21 cellular contexts compared by ENCODE assay signal in the genomic region with DNA sequence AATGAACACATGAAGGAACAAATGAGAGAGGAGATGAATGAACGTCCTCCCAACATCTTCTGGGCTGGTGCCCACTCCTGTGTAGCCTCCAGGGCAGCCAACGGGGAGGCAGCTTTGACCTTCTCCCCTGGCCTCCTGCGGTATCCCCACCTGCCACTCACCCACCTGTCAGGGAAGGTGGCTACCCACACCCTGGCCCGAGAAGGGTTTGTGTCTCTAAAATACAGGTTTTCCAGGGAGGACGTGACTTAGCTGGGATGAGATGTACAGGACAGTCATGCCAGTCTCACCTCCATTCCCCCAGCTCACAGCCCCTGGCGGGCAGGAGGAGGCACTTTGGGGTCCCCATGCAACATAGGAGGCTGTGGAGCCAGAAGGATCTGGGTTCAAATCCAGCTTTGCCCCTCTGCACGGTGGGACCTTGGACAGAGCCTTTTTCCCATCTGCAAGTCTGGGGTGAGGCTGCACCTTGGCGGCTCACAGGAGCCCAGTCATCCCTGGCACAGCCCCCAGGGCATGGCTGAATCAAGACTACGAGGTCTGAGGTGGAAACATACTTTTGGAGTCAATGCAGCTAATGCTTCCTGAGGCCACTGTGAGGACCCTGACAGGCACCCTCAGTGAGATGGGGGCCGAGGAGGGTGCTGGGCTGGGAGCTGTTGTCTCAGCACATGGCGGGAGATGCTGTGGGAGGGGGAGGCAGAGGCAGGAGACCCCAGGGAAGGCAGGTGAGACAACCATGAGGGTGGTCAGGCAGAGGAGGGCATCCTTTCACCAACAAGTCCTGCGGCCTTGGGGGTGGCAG. TPM values are rescaled to one million over a fixed set of nuclear protein-coding genes. Genes with fewer than 3 reads are reported as not detected.
DNase-seq lines count a peak whose midpoint lies in the region; ATAC-seq and TF ChIP-seq lines count a peak whose summit lies in the region.
"Had no signal": no experiment of that assay in that cellular context is flagged by ENCODE, and none has a peak within 500 bp of the region (broad histone marks: within the 10 kb centered on the region; RNA-seq: fewer than 3 reads in every experiment).

No MANE protein-coding gene starts in this region.

- no peak overlapping the region for H3K4me3 Mint-ChIP-seq in chondrocyte (ENCODE audit: unreplicated experiment)
- no peak overlapping the region for H3K4me3 Mint-ChIP-seq in stimulated activated effector memory CD8-positive, alpha-beta T cell treated with anti-CD3 and anti-CD28 coated beads, Interleukin-12 subunit alpha, Interleukin-12 subunit beta, amount 100 ng/mL, for 72 hours
- H3K4me3 Mint-ChIP-seq: activated CD8-positive, alpha-beta T cell treated with anti-CD3 and anti-CD28 coated beads for 36 hours; activated naive CD8-positive, alpha-beta T cell; activated T-cell treated with anti-CD3 and anti-CD28 coated beads, Interleukin-2, amount 50 U/mL, for 4 hours; nephron; WTC11 had no signal

- H3K27ac ChIP-seq in GM23248: no peak overlapping the region
- no peak overlapping the region for H3K27ac ChIP-seq in mesenchymal stem cell (ENCODE audit: low read length, poor library complexity, severe bottlenecking)
- H3K27ac ChIP-seq in Karpas-422 (ENCODE audit: low read length): no peak overlapping the region
- H3K27ac ChIP-seq: SJSA1 had no signal

- H3K79me1 ChIP-seq in mesenchymal stem cell (replicated peaks; ENCODE audit: low read length, poor library complexity, severe bottlenecking): no peaks in the 10 kb centered on the region

- no peak overlapping the region for H3K27ac Mint-ChIP-seq in chondrocyte (ENCODE audit: unreplicated experiment)
- peak overlapping the region; percentile 36 for H3K27ac Mint-ChIP-seq in stimulated activated effector memory CD8-positive, alpha-beta T cell treated with anti-CD3 and anti-CD28 coated beads, Interleukin-12 subunit alpha, Interleukin-12 subunit beta, amount 100 ng/mL, for 72 hours
- H3K27ac Mint-ChIP-seq: activated CD8-positive, alpha-beta T cell treated with anti-CD3 and anti-CD28 coated beads for 36 hours; activated naive CD8-positive, alpha-beta T cell had no signal

- peaks cover 14% of the 10 kb centered on the region; the same call in 1 of the 2 replicates for H3F3A ChIP-seq in GM23248 (ENCODE audit: insufficient read depth)

- no peak overlapping the region for H3K4ac ChIP-seq in mesenchymal stem cell (ENCODE audit: low read depth in 1 of 2, low read length in 2 of 2)

- no peaks in the 10 kb centered on the region for H3K9me2 ChIP-seq in GM23248 (ENCODE audit: insufficient read depth)
- no peaks in the 10 kb centered on the region for H3K9me2 ChIP-seq in Karpas-422 (replicated peaks; ENCODE audit: insufficient read depth, low read length)

- no peak overlapping the region for H3K14ac ChIP-seq in mesenchymal stem cell (ENCODE audit: low read length in 2 of 2)

- in situ Hi-C loops in GM23248 (cut with MboI): no loop called here

- peaks cover 48% of the 10 kb centered on the region for H3K4me1 Mint-ChIP-seq in chondrocyte (ENCODE audit: low read depth)
- H3K4me1 Mint-ChIP-seq in stimulated activated effector memory CD8-positive, alpha-beta T cell treated with anti-CD3 and anti-CD28 coated beads, Interleukin-12 subunit alpha, Interleukin-12 subunit beta, amount 100 ng/mL, for 72 hours: peaks cover 32% of the 10 kb centered on the region

- H3K4me1 ChIP-seq in GM23248 (ENCODE audit: insufficient read depth) (peaks cover 19% of the 10 kb centered on the region), mesenchymal stem cell (ENCODE audit: control insufficient read depth, insufficient read depth, low read depth, low read length) (peaks cover 52% of the 10 kb centered on the region), Karpas-422 (ENCODE audit: low read length) (peaks cover 3% of the 10 kb centered on the region)

- H3K27me3 Mint-ChIP-seq in chondrocyte (ENCODE audit: low read depth): no peaks in the 10 kb centered on the region
- H3K27me3 Mint-ChIP-seq: activated CD8-positive, alpha-beta T cell treated with anti-CD3 and anti-CD28 coated beads for 36 hours had no signal

- DNase-seq in GM23248 (no peak), chondrocyte (ENCODE audit: low spot score) (peak; percentile 70), mesenchymal stem cell (no peak), COLO829 (ENCODE audit: low spot score) (no peak), SW 1271 (lab: John Stamatoyannopoulos, UW) (no peak), DMS53 treated with DMSO at 0.1 percent for 48 hours (lab: John Stamatoyannopoulos, UW; ENCODE audit: unreplicated experiment) (no peak), Karpas-422 (no peak)
- no peak for DNase-seq in stimulated activated effector memory CD8-positive, alpha-beta T cell treated with anti-CD3 and anti-CD28 coated beads, Interleukin-12 subunit alpha, Interleukin-12 subunit beta, amount 100 ng/mL, for 72 hours (ENCODE audit: low spot score in 2 of 2)
- DNase-seq: activated CD8-positive, alpha-beta T cell treated with anti-CD3 and anti-CD28 coated beads for 36 hours; activated T-cell treated with anti-CD3 and anti-CD28 coated beads, Interleukin-2, amount 50 U/mL, for 4 hours; AML-193; mesendoderm; NCI-H1436 treated with DMSO at 0.1 percent for 48 hours; NCI-H2171; NCI-H748 treated with DMSO at 0.1 percent for 48 hours; stimulated activated naive CD4-positive, alpha-beta T cell treated with Interleukin-2 at 50 U/mL for 16 hours had no signal

- no peaks in the 10 kb centered on the region for H3K9me3 ChIP-seq in GM23248 (ENCODE audit: low read depth)
- H3K9me3 ChIP-seq in mesenchymal stem cell (ENCODE audit: control insufficient read depth, low read length): no peaks in the 10 kb centered on the region
- H3K9me3 ChIP-seq in Karpas-422 (ENCODE audit: low read length): no peaks in the 10 kb centered on the region
- H3K9me3 ChIP-seq: SJSA1 had no signal

- H2BK12ac ChIP-seq in mesenchymal stem cell (ENCODE audit: low read length in 2 of 2): peak overlapping the region; percentile 28 to 72

- no peaks in the 10 kb centered on the region for H3K36me3 Mint-ChIP-seq in chondrocyte (ENCODE audit: low read depth)
- no peaks in the 10 kb centered on the region for H3K36me3 Mint-ChIP-seq in stimulated activated effector memory CD8-positive, alpha-beta T cell treated with anti-CD3 and anti-CD28 coated beads, Interleukin-12 subunit alpha, Interleukin-12 subunit beta, amount 100 ng/mL, for 72 hours
- H3K36me3 Mint-ChIP-seq: activated naive CD8-positive, alpha-beta T cell; WTC11 had no signal

- H2BK15ac ChIP-seq in mesenchymal stem cell (ENCODE audit: low read depth, poor library complexity, severe bottlenecking): peak overlapping the region; percentile 45

- H3K27me3 ChIP-seq in GM23248 (replicated peaks; ENCODE audit: insufficient read depth) (no peaks in the 10 kb centered on the region), mesenchymal stem cell (ENCODE audit: control insufficient read depth in 1 of 2, insufficient read depth in 1 of 2, low read length in 2 of 2) (no peaks in the 10 kb centered on the region), Karpas-422 (ENCODE audit: low read length) (no peaks in the 10 kb centered on the region)
- H3K27me3 ChIP-seq: dorsolateral prefrontal cortex, SJSA1 had no signal

- no peak overlapping the region for H2BK120ac ChIP-seq in mesenchymal stem cell (ENCODE audit: low read depth, low read length)

- H2AK5ac ChIP-seq in mesenchymal stem cell (ENCODE audit: low read length, severe bottlenecking): peak overlapping the region; percentile 47

- WGBS in GM23248 (ENCODE audit: low coverage in 1 of 2, low lambda C conversion rate in 2 of 2, missing lambda C conversion rate in 2 of 2), 2 experiments: 83% methylated on average over 12 of the region's 12 CpGs
- WGBS in mesenchymal stem cell: 92% methylated on average over 12 of the region's 12 CpGs

- H3K9me3 Mint-ChIP-seq in chondrocyte (ENCODE audit: low read depth): no peaks in the 10 kb centered on the region
- H3K9me3 Mint-ChIP-seq in stimulated activated effector memory CD8-positive, alpha-beta T cell treated with anti-CD3 and anti-CD28 coated beads, Interleukin-12 subunit alpha, Interleukin-12 subunit beta, amount 100 ng/mL, for 72 hours: no peaks in the 10 kb centered on the region
- H3K9me3 Mint-ChIP-seq: activated CD8-positive, alpha-beta T cell treated with anti-CD3 and anti-CD28 coated beads for 36 hours; activated T-cell treated with anti-CD3 and anti-CD28 coated beads, Interleukin-2, amount 50 U/mL, for 4 hours; nephron; WTC11 had no signal

- no peak overlapping the region for H3K23ac ChIP-seq in mesenchymal stem cell (ENCODE audit: low read length in 2 of 2)

- no peak for TF ChIP-seq CTCF in chondrocyte (IDR thresholded peaks at IDR 0.05)

- H3K4me2 ChIP-seq in GM23248 (ENCODE audit: unreplicated experiment) (no peak overlapping the region), mesenchymal stem cell (ENCODE audit: low read length, poor library complexity, severe bottlenecking) (no peak overlapping the region), Karpas-422 (ENCODE audit: low read depth, low read length, poor library complexity, severe bottlenecking) (no peak overlapping the region)

- H4K20me1 ChIP-seq in GM23248 (ENCODE audit: insufficient read depth) (no peaks in the 10 kb centered on the region), Karpas-422 (ENCODE audit: insufficient read depth, low read depth, low read length) (no peaks in the 10 kb centered on the region)

- H3K79me2 ChIP-seq in GM23248 (ENCODE audit: insufficient read depth) (no peaks in the 10 kb centered on the region), Karpas-422 (ENCODE audit: low read length) (no peaks in the 10 kb centered on the region)

- ATAC-seq in stimulated activated effector memory CD8-positive, alpha-beta T cell treated with anti-CD3 and anti-CD28 coated beads, Interleukin-12 subunit alpha, Interleukin-12 subunit beta, amount 100 ng/mL, for 72 hours: no peak
- ATAC-seq: activated T-cell treated with anti-CD3 and anti-CD28 coated beads, Interleukin-2, amount 50 U/mL, for 4 hours had no signal

- no peak overlapping the region for H4K8ac ChIP-seq in mesenchymal stem cell (ENCODE audit: low read length)

- H3K36me3 ChIP-seq in GM23248 (ENCODE audit: low read depth) (no peaks in the 10 kb centered on the region), mesenchymal stem cell (ENCODE audit: control insufficient read depth in 1 of 2, insufficient read depth in 2 of 2, low read depth in 1 of 2, low read length in 2 of 2) (no peaks in the 10 kb centered on the region), Karpas-422 (ENCODE audit: insufficient read depth, low read length) (no peaks in the 10 kb centered on the region)
- H3K36me3 ChIP-seq: SJSA1 had no signal

- H2AFZ ChIP-seq in GM23248 (no peak overlapping the region), mesenchymal stem cell (ENCODE audit: low read depth, low read length) (peak overlapping the region; percentile 19), Karpas-422 (ENCODE audit: low read length) (no peak overlapping the region)

- H4K91ac ChIP-seq in mesenchymal stem cell (ENCODE audit: low read length): peak overlapping the region; percentile 72

- H2BK5ac ChIP-seq in mesenchymal stem cell (ENCODE audit: low read depth, low read length, poor library complexity, severe bottlenecking): no peak overlapping the region

- no peak overlapping the region for H3K4me3 ChIP-seq in GM23248
- H3K4me3 ChIP-seq in mesenchymal stem cell (ENCODE audit: insufficient read depth in 1 of 2, low read depth in 1 of 2, low read length in 2 of 2): no peak overlapping the region
- H3K4me3 ChIP-seq in Karpas-422 (ENCODE audit: low read length): no peak overlapping the region
- H3K4me3 ChIP-seq: dorsolateral prefrontal cortex, SJSA1 had no signal

- peak overlapping the region; percentile 64 for H3K9ac ChIP-seq in GM23248
- no peak overlapping the region for H3K9ac ChIP-seq in mesenchymal stem cell (ENCODE audit: low read length)
- H3K9ac ChIP-seq in Karpas-422 (ENCODE audit: low read length): no peak overlapping the region

- peak overlapping the region in 1 of 2 experiments; percentile 5 for H3K18ac ChIP-seq in mesenchymal stem cell (ENCODE audit: low read depth in 1 of 2, low read length in 2 of 2)

RNA-seq across cellular contexts. Expression of gene PLXND1, which starts 11.1 kb away (rescaled TPM):
- 67.2 and 83.0 TPM in 2 replicates for total RNA-seq in GM23248 (2014; rRNA removed; shearing (Covaris generic))
- polyA plus RNA-seq in GM23248 (2016; fragmentation: Nextera tagmentation; extraction: Ambion mirVana): 35.7 and 37.4 TPM in 2 replicates
- total RNA-seq in chondrocyte: 267 to 284 TPM (median 270 TPM) in 3 replicates
- polyA plus RNA-seq in mesenchymal stem cell (2013, experiment 1 of 2): 288 TPM
- polyA plus RNA-seq in mesenchymal stem cell (2013, experiment 2 of 2): 288 TPM
- 0.52 TPM in 1 of 2 replicates, not detected in the other for total RNA-seq in Karpas-422 (2014; rRNA removed; shearing (Covaris generic); ENCODE audit: low replicate concordance)

Comparison
In these comparisons a context has a peak if more than half of its experiments do, and no peak if none do; other contexts are left out.
1. RNA of gene PLXND1, which starts 11.1 kb away (total RNA-seq): 267 to 284 TPM in chondrocyte and 67.2 to 83.0 TPM in GM23248; 0.52 TPM in Karpas-422; every median in the first group is over 10 times any median in the second.